ENCODE assay signal across 1 cellular context in genomic region chr4:79492148-79492547, GRCh38.
TF ChIP-seq lines count a peak whose summit lies in the region.

No MANE protein-coding gene starts in this region.

TF ChIP-seq in K562, 482 proteins besides CTCF, POLR2A, EP300 and RAD21 (continued from another document):
- TF ChIP-seq RREB1 (CRISPR knock-in tag; IDR thresholded peaks at IDR 0.05) (no peak), CC2D1A (IDR thresholded peaks at IDR 0.05) (no peak), YY1 (IDR thresholded peaks at IDR 0.05; ENCODE audit: borderline replicate concordance in 1 of 3, control insufficient read depth in 1 of 3, extremely low read depth in 1 of 3, insufficient read depth in 3 of 3, insufficient read length in 1 of 3, insufficient replicate concordance in 2 of 3, low read depth in 1 of 3, low read length in 2 of 3) (no peak), TFAM (CRISPR knock-in tag; conservative IDR thresholded peaks at IDR 0.05) (no peak), NR0B1 (IDR thresholded peaks at IDR 0.05; ENCODE audit: partially characterized antibody) (no peak)
